12 cellular contexts compared by ENCODE assay signal in the genomic region with DNA sequence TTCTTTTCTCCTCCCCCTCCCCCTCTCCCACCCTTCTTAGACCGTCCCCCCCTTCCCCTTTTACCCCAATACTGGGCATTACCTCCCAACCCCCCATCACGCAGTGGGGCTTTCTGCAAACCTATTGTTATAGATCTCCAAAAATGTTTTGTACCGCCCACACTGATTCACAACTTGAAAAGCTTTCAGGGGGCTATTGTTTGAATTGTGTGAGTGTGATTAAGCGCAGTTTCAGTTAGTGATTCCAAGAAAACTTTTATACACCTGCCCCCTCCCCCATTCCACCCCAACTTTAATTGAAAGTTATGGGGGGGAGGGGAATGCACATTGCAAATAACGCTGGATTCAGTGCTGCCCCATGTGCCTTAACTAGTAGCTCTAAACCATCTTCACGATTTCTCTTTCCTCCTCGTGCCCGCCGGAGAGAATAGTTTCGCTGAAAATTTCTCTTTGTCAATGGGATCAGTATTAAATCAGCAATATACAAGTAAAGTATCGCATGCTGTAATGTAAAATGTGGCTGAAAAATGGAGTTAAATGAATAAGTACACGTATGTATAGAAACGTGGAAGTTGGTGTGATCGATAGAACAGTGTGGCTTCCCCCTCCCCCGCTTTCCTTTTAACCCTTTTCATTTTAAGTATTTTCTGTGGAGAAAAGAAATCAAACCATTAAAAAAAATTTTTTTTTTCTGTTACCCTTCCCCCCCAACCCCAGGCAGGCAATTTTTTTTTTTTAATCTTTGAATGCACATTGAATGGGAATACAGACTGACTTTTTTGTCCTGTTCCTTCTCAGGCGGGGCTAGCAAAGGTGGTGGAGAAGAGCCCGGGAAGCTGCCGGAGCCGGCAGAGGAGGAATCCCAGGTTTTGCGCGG. TPM values are rescaled to one million over a fixed set of nuclear protein-coding genes. Genes with fewer than 3 reads are reported as not detected.
DNase-seq lines count a peak whose midpoint lies in the region; TF ChIP-seq lines count a peak whose summit lies in the region.
"Had no signal": no experiment of that assay in that cellular context is flagged by ENCODE, and none has a peak within 500 bp of the region (broad histone marks: within the 10 kb centered on the region; RNA-seq: fewer than 3 reads in every experiment).

No MANE protein-coding gene starts in this region.

- peaks cover 5% of the 10 kb centered on the region for H3K36me3 ChIP-seq in endodermal cell (ENCODE audit: control insufficient read depth, insufficient read depth, low read length)
- H3K36me3 ChIP-seq: MG63 had no signal

- no peak for TF ChIP-seq CTCF in endodermal cell (conservative IDR thresholded peaks at IDR 0.05)

- H3K4me1 ChIP-seq in endodermal cell (ENCODE audit: control insufficient read depth, insufficient read depth, low read length) = peaks cover 3% of the 10 kb centered on the region

- no peaks in the 10 kb centered on the region for H3K36me3 Mint-ChIP-seq in activated T-cell treated with anti-CD3 and anti-CD28 coated beads, Interleukin-2, amount 50 U/mL, for 24 hours (ENCODE audit: low read depth)
- H3K36me3 Mint-ChIP-seq in endodermal cell (ENCODE audit: low read depth) = peaks cover 6% of the 10 kb centered on the region

- in situ Hi-C loops in ACHN (cut with HindIII; ENCODE audit: low pct_ligation_motif_present, low pct_unique_long_range_greater_than_20kb, low sequenced_read_pairs) = no loop called here

- H3K27ac Mint-ChIP-seq in activated T-cell treated with anti-CD3 and anti-CD28 coated beads, Interleukin-2, amount 50 U/mL, for 24 hours = no peak overlapping the region
- peak overlapping the region; percentile 96 for H3K27ac Mint-ChIP-seq in endodermal cell

- no peaks in the 10 kb centered on the region for H3K9me3 ChIP-seq in endodermal cell (ENCODE audit: control insufficient read depth, low read length)
- H3K9me3 ChIP-seq: MG63, mucosa of descending colon had no signal

- peaks cover 10% of the 10 kb centered on the region for H3K9me3 Mint-ChIP-seq in activated T-cell treated with anti-CD3 and anti-CD28 coated beads, Interleukin-2, amount 50 U/mL, for 24 hours
- no peaks in the 10 kb centered on the region for H3K9me3 Mint-ChIP-seq in endodermal cell

- peak overlapping the region; percentile 75 for H3K9ac ChIP-seq in endodermal cell (ENCODE audit: extremely low read depth, low read length, poor library complexity, severe bottlenecking)

- peak overlapping the region; percentile 20 for H3K4me3 Mint-ChIP-seq in activated T-cell treated with anti-CD3 and anti-CD28 coated beads, Interleukin-2, amount 50 U/mL, for 24 hours
- H3K4me3 Mint-ChIP-seq in endodermal cell = peak overlapping the region; percentile 86

- H3K27me3 Mint-ChIP-seq in activated T-cell treated with anti-CD3 and anti-CD28 coated beads, Interleukin-2, amount 50 U/mL, for 24 hours = peaks cover 65% of the 10 kb centered on the region
- no peaks in the 10 kb centered on the region for H3K27me3 Mint-ChIP-seq in endodermal cell (ENCODE audit: insufficient read depth)

- no peak for DNase-seq in activated T-cell treated with anti-CD3 and anti-CD28 coated beads, Interleukin-2, amount 50 U/mL, for 24 hours
- no peak for DNase-seq in activated T-cell treated with anti-CD3 and anti-CD28 coated beads, Interleukin-2, amount 50 U/mL, for 1 hour
- DNase-seq in OCI-M1 (lab: John Stamatoyannopoulos, UW) (peak; percentile 95), endodermal cell (peak; percentile 87), skeletal muscle cell (ENCODE audit: low read depth) (no peak), NCI-H1417 treated with DMSO at 0.1 percent for 48 hours (lab: John Stamatoyannopoulos, UW) (no peak), ACHN (no peak), cardiac septum (ENCODE audit: low spot score) (no peak)
- DNase-seq: MG63, mucosa of descending colon had no signal

- no peaks in the 10 kb centered on the region for H3K27me3 ChIP-seq in endodermal cell (ENCODE audit: control insufficient read depth, insufficient read depth, low read length, poor library complexity, severe bottlenecking)

- H3K27ac ChIP-seq in endodermal cell (ENCODE audit: low read depth, low read length) = peak overlapping the region; percentile 94

- WGBS in endodermal cell (ENCODE audit: insufficient coverage in 1 of 2, insufficient read length in 1 of 2), 2 experiments = 0% methylated on average over 18 of the region's 21 CpGs; no CpG with 5 or more reads in 1 of the 2 experiments

- H3K4me1 Mint-ChIP-seq in activated T-cell treated with anti-CD3 and anti-CD28 coated beads, Interleukin-2, amount 50 U/mL, for 24 hours (ENCODE audit: low read depth) = peaks cover 15% of the 10 kb centered on the region
- peaks cover 16% of the 10 kb centered on the region for H3K4me1 Mint-ChIP-seq in endodermal cell

- H3K4me3 ChIP-seq in endodermal cell (ENCODE audit: low read length) = peak overlapping the region; percentile 99
- peak overlapping the region; percentile 22 for H3K4me3 ChIP-seq in skeletal muscle cell (ENCODE audit: low read depth, low read length)
- H3K4me3 ChIP-seq: MG63, mucosa of descending colon had no signal

- intact Hi-C loops in cardiac septum (cut with DNase I) = no loop called here

RNA-seq across cellular contexts. Expression of gene LIN28B, which starts 0.6 kb away (rescaled TPM):
- 10 to 100 TPM; 65.1 to 65.3 TPM for total RNA-seq in endodermal cell
- polyA plus RNA-seq in endodermal cell (2013, experiment 1 of 2) = 46.4 TPM
- polyA plus RNA-seq in endodermal cell (2013, experiment 2 of 2) = 46.7 TPM
- not detected for total RNA-seq in cardiac septum
- total RNA-seq: activated CD8-positive, alpha-beta memory T cell treated with anti-CD3 and anti-CD28 coated beads for 36 hours; bronchial epithelial cell; mucosa of descending colon had no signal

Comparison
In these comparisons a context has a peak if more than half of its experiments do, and no peak if none do; other contexts are left out.
1. DNase-seq: peak in OCI-M1 (single experiment) and endodermal cell (single experiment); none in activated T-cell treated with anti-CD3 and anti-CD28 coated beads, Interleukin-2, amount 50 U/mL, for 24 hours (single experiment), activated T-cell treated with anti-CD3 and anti-CD28 coated beads, Interleukin-2, amount 50 U/mL, for 1 hour (single experiment), skeletal muscle cell (single experiment), NCI-H1417 treated with DMSO at 0.1 percent for 48 hours (single experiment), ACHN (single experiment) and cardiac septum (single experiment).
2. RNA of gene LIN28B, which starts 0.6 kb away (total RNA-seq): 65.1 to 65.3 TPM in endodermal cell; not detected in cardiac septum (single experiment); every median in the first group is over 10 times any median in the second.